8 cellular contexts compared by ENCODE assay signal in the genomic region with DNA sequence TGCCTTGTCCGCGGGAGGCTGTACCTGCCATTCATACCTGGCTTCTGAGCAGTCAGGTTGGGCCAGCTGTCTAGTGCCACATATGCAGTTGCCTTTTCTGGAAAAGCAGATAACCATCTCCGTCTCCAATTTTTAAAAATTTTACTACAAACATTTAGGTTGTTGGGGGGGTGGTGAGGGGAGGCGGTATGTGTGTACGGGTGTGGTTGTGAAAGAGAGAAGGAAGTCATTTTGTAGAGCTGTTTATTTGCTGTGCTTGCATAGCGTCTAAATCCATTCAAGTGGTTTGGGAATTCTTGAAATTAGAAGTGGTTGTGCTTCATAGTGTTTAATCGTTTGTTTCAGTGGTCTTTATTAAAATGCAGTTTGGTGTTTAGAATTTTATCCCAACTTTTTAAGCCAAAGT. TPM values are rescaled to one million over a fixed set of nuclear protein-coding genes. Genes with fewer than 3 reads are reported as not detected.
A peak's percentile ranks its signal among the peaks of the same experiment; 100 is the strongest.
DNase-seq lines count a peak whose midpoint lies in the region; ATAC-seq and TF ChIP-seq lines count a peak whose summit lies in the region.

No MANE protein-coding gene starts in this region.

- H3K4me3 ChIP-seq in HCT116 (replicated peaks in 1 of 2; ENCODE audit: low read depth in 1 of 2, low read length in 2 of 2) (peak overlapping the region; percentile 63 to 70), fibroblast of the aortic adventitia (ENCODE audit: low read depth, low read length) (peak overlapping the region; percentile 87)

- TF ChIP-seq POLR2A in HCT116 (IDR thresholded peaks at IDR 0.05; ENCODE audit: borderline replicate concordance, extremely low read depth, insufficient read depth, insufficient read length): no peak

- H3K27ac ChIP-seq in HCT116 (ENCODE audit: low read depth, low read length): peak overlapping the region; percentile 80

- TF ChIP-seq CTCF in HCT116 (IDR thresholded peaks at IDR 0.05 in 2 of 3, conservative IDR thresholded peaks at IDR 0.05 in 1 of 3; ENCODE audit: borderline replicate concordance in 1 of 3, insufficient read depth in 1 of 3, low read depth in 2 of 3, low read length in 2 of 3) (no peak), fibroblast of the aortic adventitia (IDR thresholded peaks at IDR 0.05; ENCODE audit: insufficient read depth, low read length) (no peak), progenitor cell of endocrine pancreas (IDR thresholded peaks at IDR 0.05; ENCODE audit: unreplicated experiment) (no peak)

- peaks cover 9 to 30% of the 10 kb centered on the region in 2 experiments for H3K4me1 ChIP-seq in HCT116 (ENCODE audit: control insufficient read depth in 1 of 2, insufficient read depth in 2 of 2, low read length in 2 of 2)

- peak overlapping the region; percentile 80 for H3K9ac ChIP-seq in HCT116 (ENCODE audit: low read length)

- POLR2A ChIA-PET in HCT116 (lab: Charles Lee): no interaction called here
- POLR2A ChIA-PET in T-cell (lab: Charles Lee): no interaction called here

- H4K20me1 ChIP-seq in HCT116 (ENCODE audit: insufficient read depth): no peaks in the 10 kb centered on the region

- no peak overlapping the region for H3K27ac Mint-ChIP-seq in T-cell
- H3K27ac Mint-ChIP-seq in progenitor cell of endocrine pancreas: peak overlapping the region; percentile 96

- H3K9me2 ChIP-seq in HCT116 (ENCODE audit: insufficient read depth): no peaks in the 10 kb centered on the region

- TSS peak; percentile 36 for BruUV-seq in HCT116 (replicated peaks; lab: Mats Ljungman, UMichigan)

- RAD21 ChIA-PET in HCT116 (lab: Charles Lee; ENCODE audit: low non-redundant PET in 1 of 2, low total read pairs in 2 of 2, uncharacterized antibody in 2 of 2, unreplicated experiment in 2 of 2): no interaction called here

- H3K27me3 ChIP-seq in HCT116 (ENCODE audit: insufficient read depth, low read length): no peaks in the 10 kb centered on the region

- peak overlapping the region; percentile 77 to 81 (median 77) for H3K4me3 Mint-ChIP-seq in T-cell
- peak overlapping the region; percentile 91 for H3K4me3 Mint-ChIP-seq in progenitor cell of endocrine pancreas (ENCODE audit: low read depth)

- no peaks in the 10 kb centered on the region for H3K9me3 ChIP-seq in HCT116 (ENCODE audit: control insufficient read depth in 1 of 2, insufficient read depth in 1 of 2, low read depth in 1 of 2, low read length in 2 of 2)

- CTCF ChIA-PET in HCT116 (lab: Charles Lee) (interaction anchor here (0.7 to 1.4 kb wide), 2 partner anchors 40 to 582 kb away, joined by 3 to 5 read pairs; no protein-coding TSS in a partner anchor), T-cell (lab: Charles Lee) (interaction anchor here in 1 of 2 donors (0.8 kb wide), 1 partner anchor 40 kb away, joined by 3 read pairs; no protein-coding TSS in a partner anchor)

- DNase-seq in DMS79 treated with DMSO at 0.1 percent for 48 hours (lab: John Stamatoyannopoulos, UW) (peak; percentile 19), HCT116 (ENCODE audit: low read depth, low spot score) (no peak), T-cell (peak in 1 of 34 experiments; percentile 7), fibroblast of the aortic adventitia (ENCODE audit: low read depth) (peak; percentile 55), progenitor cell of endocrine pancreas (ENCODE audit: low spot score, unreplicated experiment) (no peak), NCI-H69 (lab: John Stamatoyannopoulos, UW) (no peak), SIG-M5 (lab: John Stamatoyannopoulos, UW) (no peak)

- ATAC-seq in HCT116 (no peak; the same call in 1 of the 2 replicates), T-cell (replicated peaks in 1 of 4) (peak in 1 of 4 experiments; percentile 14), GM19467 (IDR thresholded peaks at IDR 0.05; ENCODE audit: unreplicated experiment) (no peak)

- H3K79me2 ChIP-seq in HCT116 (ENCODE audit: insufficient read depth, low read length): peaks cover 56% of the 10 kb centered on the region

- no peaks in the 10 kb centered on the region for H3K36me3 Mint-ChIP-seq in T-cell
- H3K36me3 Mint-ChIP-seq in progenitor cell of endocrine pancreas (ENCODE audit: insufficient read depth): no peaks in the 10 kb centered on the region

- peak overlapping the region; percentile 80 for H3K4me2 ChIP-seq in HCT116 (ENCODE audit: low read length)

- H3K27me3 Mint-ChIP-seq in T-cell: peaks cover 59 to 68% of the 10 kb centered on the region in 2 donors
- no peaks in the 10 kb centered on the region for H3K27me3 Mint-ChIP-seq in progenitor cell of endocrine pancreas

- peaks cover 0 to 4% (median 0%) of the 10 kb centered on the region in 3 donors for H3K9me3 Mint-ChIP-seq in T-cell
- H3K9me3 Mint-ChIP-seq in progenitor cell of endocrine pancreas (ENCODE audit: low read depth): no peaks in the 10 kb centered on the region

- intact Hi-C loops in HCT116 (cut with micrococcal nuclease): no loop called here

- no peak overlapping the region for H2AFZ ChIP-seq in HCT116 (ENCODE audit: low read depth, low read length, poor library complexity, severe bottlenecking)

- TF ChIP-seq RAD21 in HCT116 (IDR thresholded peaks at IDR 0.05; ENCODE audit: low read depth): no peak

- H3K4me1 Mint-ChIP-seq in T-cell (peaks cover 4 to 12% (median 11%) of the 10 kb centered on the region in 3 donors), progenitor cell of endocrine pancreas (ENCODE audit: low read depth) (peaks cover 5% of the 10 kb centered on the region)

- H3K36me3 ChIP-seq in HCT116 (ENCODE audit: control insufficient read depth in 1 of 2, insufficient read depth in 2 of 2, low read length in 2 of 2): no peaks in the 10 kb centered on the region

TF ChIP-seq in HCT116, 20 proteins besides CTCF, POLR2A, EP300 and RAD21:
- TF ChIP-seq EZH2phosphoT487 (IDR thresholded peaks at IDR 0.05; ENCODE audit: borderline replicate concordance): no peak
- no peak for TF ChIP-seq SIN3A (IDR thresholded peaks at IDR 0.05; ENCODE audit: low read depth)
- TF ChIP-seq, protein P1, sequence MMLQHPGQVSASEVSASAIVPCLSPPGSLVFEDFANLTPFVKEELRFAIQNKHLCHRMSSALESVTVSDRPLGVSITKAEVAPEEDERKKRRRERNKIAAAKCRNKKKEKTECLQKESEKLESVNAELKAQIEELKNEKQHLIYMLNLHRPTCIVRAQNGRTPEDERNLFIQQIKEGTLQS (IDR thresholded peaks at IDR 0.05): no peak
- no peak for TF ChIP-seq ZNF274 (IDR thresholded peaks at IDR 0.05; ENCODE audit: low read depth, low read length)
- no peak for TF ChIP-seq POLR2AphosphoS5 (IDR thresholded peaks at IDR 0.05; ENCODE audit: low read depth, low read length)
- TF ChIP-seq JUND (IDR thresholded peaks at IDR 0.05): no peak
- TF ChIP-seq, protein P2, sequence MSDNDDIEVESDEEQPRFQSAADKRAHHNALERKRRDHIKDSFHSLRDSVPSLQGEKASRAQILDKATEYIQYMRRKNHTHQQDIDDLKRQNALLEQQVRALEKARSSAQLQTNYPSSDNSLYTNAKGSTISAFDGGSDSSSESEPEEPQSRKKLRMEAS (IDR thresholded peaks at IDR 0.05): no peak
- TF ChIP-seq ZFX (IDR thresholded peaks at IDR 0.05): no peak

RNA-seq across cellular contexts. Expression of gene TBC1D12, which starts 1.5 kb away (rescaled TPM):
- total RNA-seq in HCT116 (2021; ENCODE audit: unreplicated experiment) (7.1 TPM), T-cell (under 1 TPM in 4 of 5 donors, not detected in 1; 0.16 to 0.53 (median 0.27) TPM), fibroblast of the aortic adventitia (ENCODE audit: low replicate concordance) (11.8 and 16.5 TPM in 2 replicates), progenitor cell of endocrine pancreas (7.4 and 8.0 TPM in 2 replicates)
- 2.5 and 3.0 TPM in 2 replicates for polyA plus RNA-seq in HCT116 (2012)

RNA-seq across cellular contexts. Expression of gene NOC3L, which starts 41.1 kb away (rescaled TPM):
- total RNA-seq in HCT116 (2021; ENCODE audit: unreplicated experiment) (45.5 TPM), T-cell (10 to 100 TPM; 16.8 to 27.5 (median 19.6) TPM), fibroblast of the aortic adventitia (ENCODE audit: low replicate concordance) (20.8 and 36.4 TPM in 2 replicates), progenitor cell of endocrine pancreas (20.4 and 21.8 TPM in 2 replicates)
- 7.5 and 11.8 TPM in 2 replicates for polyA plus RNA-seq in HCT116 (2012)

Comparison
In these comparisons a context has a peak if more than half of its experiments do, and no peak if none do; other contexts are left out.
1. DNase-seq: peak in DMS79 treated with DMSO at 0.1 percent for 48 hours (single experiment) and fibroblast of the aortic adventitia (single experiment); none in HCT116 (single experiment), progenitor cell of endocrine pancreas (single experiment), NCI-H69 (single experiment) and SIG-M5 (single experiment).